8 cellular contexts compared by ENCODE assay signal in the genomic region with DNA sequence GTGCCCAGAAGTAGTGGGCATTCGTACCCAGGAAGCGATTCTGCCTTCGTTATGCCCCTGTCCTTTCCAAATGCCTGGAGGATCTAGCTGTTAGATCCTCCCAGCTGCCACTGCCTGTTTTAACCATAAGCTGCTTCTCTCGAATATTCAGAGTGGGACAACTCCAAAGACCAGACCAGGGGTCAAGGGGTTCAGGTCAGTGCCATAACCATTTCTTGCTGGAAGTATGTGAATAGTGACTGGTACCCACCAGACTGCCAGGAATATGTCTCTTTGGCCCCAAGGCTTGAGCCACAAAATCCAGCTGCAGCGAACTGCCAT. TPM values are rescaled to one million over a fixed set of nuclear protein-coding genes. Genes with fewer than 3 reads are reported as not detected.
DNase-seq lines count a peak whose midpoint lies in the region; ATAC-seq and TF ChIP-seq lines count a peak whose summit lies in the region.

No MANE protein-coding gene starts in this region.

- peak overlapping the region; percentile 88 for H3K4me3 Mint-ChIP-seq in activated T-helper 17 cell treated with anti-CD3 and anti-CD28 coated beads, Interleukin-2, amount 50 U/mL, for 72 hours
- peak overlapping the region; percentile 93 for H3K4me3 Mint-ChIP-seq in stimulated activated memory B cell treated with anti-CD40 and anti-IgM and Interleukin-4, amounts not matched to agents 10 μg/mL and 1 μg/mL and 100 μg/mL, for 72 hours

- no peaks in the 10 kb centered on the region for H3K27me3 Mint-ChIP-seq in activated T-helper 17 cell treated with anti-CD3 and anti-CD28 coated beads, Interleukin-2, amount 50 U/mL, for 72 hours
- no peaks in the 10 kb centered on the region for H3K27me3 Mint-ChIP-seq in stimulated activated memory B cell treated with anti-CD40 and anti-IgM and Interleukin-4, amounts not matched to agents 10 μg/mL and 1 μg/mL and 100 μg/mL, for 72 hours

- peak overlapping the region; percentile 87 for H3K27ac ChIP-seq in HL-60 (replicated peaks)

- no peaks in the 10 kb centered on the region for H3K9me3 Mint-ChIP-seq in activated T-helper 17 cell treated with anti-CD3 and anti-CD28 coated beads, Interleukin-2, amount 50 U/mL, for 72 hours
- no peaks in the 10 kb centered on the region for H3K9me3 Mint-ChIP-seq in stimulated activated memory B cell treated with anti-CD40 and anti-IgM and Interleukin-4, amounts not matched to agents 10 μg/mL and 1 μg/mL and 100 μg/mL, for 72 hours

- peaks cover 55% of the 10 kb centered on the region for H3K36me3 Mint-ChIP-seq in activated T-helper 17 cell treated with anti-CD3 and anti-CD28 coated beads, Interleukin-2, amount 50 U/mL, for 72 hours (ENCODE audit: low read depth)
- peaks cover 33% of the 10 kb centered on the region for H3K36me3 Mint-ChIP-seq in stimulated activated memory B cell treated with anti-CD40 and anti-IgM and Interleukin-4, amounts not matched to agents 10 μg/mL and 1 μg/mL and 100 μg/mL, for 72 hours

- no peak for ATAC-seq in activated T-helper 17 cell treated with anti-CD3 and anti-CD28 coated beads, Interleukin-2, amount 50 U/mL, for 72 hours (replicated peaks)
- ATAC-seq in stimulated activated memory B cell treated with anti-CD40 and anti-IgM and Interleukin-4, amounts not matched to agents 10 μg/mL and 1 μg/mL and 100 μg/mL, for 72 hours, result no peak
- no peak for ATAC-seq in HG02642 (IDR thresholded peaks at IDR 0.05; ENCODE audit: poor library complexity, unreplicated experiment)
- no peak for ATAC-seq in HG02588 (IDR thresholded peaks at IDR 0.05; ENCODE audit: unreplicated experiment)
- ATAC-seq in GM21737 (IDR thresholded peaks at IDR 0.05; ENCODE audit: unreplicated experiment), result no peak

- DNase-seq in HL-60 (ENCODE audit: low read depth in 1 of 2, low spot score in 1 of 2) (no peak), NCI-H2081 (lab: John Stamatoyannopoulos, UW) (no peak)

- H3K4me1 ChIP-seq in iPS-15b (ENCODE audit: control insufficient read depth, insufficient read depth, low read length), result peaks cover 2% of the 10 kb centered on the region

- H3K27ac Mint-ChIP-seq in activated T-helper 17 cell treated with anti-CD3 and anti-CD28 coated beads, Interleukin-2, amount 50 U/mL, for 72 hours, result peak overlapping the region; percentile 91
- peak overlapping the region; percentile 87 for H3K27ac Mint-ChIP-seq in stimulated activated memory B cell treated with anti-CD40 and anti-IgM and Interleukin-4, amounts not matched to agents 10 μg/mL and 1 μg/mL and 100 μg/mL, for 72 hours

- H3K9me3 ChIP-seq in iPS-15b (ENCODE audit: control insufficient read depth, insufficient read depth, low read length), result no peaks in the 10 kb centered on the region

- H3K27me3 ChIP-seq in HL-60 (ENCODE audit: insufficient read depth, poor library complexity, severe bottlenecking) (no peaks in the 10 kb centered on the region), iPS-15b (ENCODE audit: control insufficient read depth, insufficient read depth, low read length) (no peaks in the 10 kb centered on the region)

- no peak for TF ChIP-seq CTCF in HL-60 (IDR thresholded peaks at IDR 0.05; ENCODE audit: insufficient read depth, low read length)

- H3K4me1 Mint-ChIP-seq in activated T-helper 17 cell treated with anti-CD3 and anti-CD28 coated beads, Interleukin-2, amount 50 U/mL, for 72 hours, result peaks cover 24% of the 10 kb centered on the region
- peaks cover 24% of the 10 kb centered on the region for H3K4me1 Mint-ChIP-seq in stimulated activated memory B cell treated with anti-CD40 and anti-IgM and Interleukin-4, amounts not matched to agents 10 μg/mL and 1 μg/mL and 100 μg/mL, for 72 hours

- peak overlapping the region; percentile 95 for H3K4me3 ChIP-seq in HL-60 (replicated peaks; ENCODE audit: insufficient read depth, low read length)
- H3K4me3 ChIP-seq in iPS-15b (ENCODE audit: low read depth, low read length), result peak overlapping the region; percentile 99

- H3K36me3 ChIP-seq in iPS-15b (ENCODE audit: control insufficient read depth, insufficient read depth, low read length), result peaks cover 10% of the 10 kb centered on the region

- no peak overlapping the region for H3K9ac ChIP-seq in iPS-15b (ENCODE audit: low read depth, low read length)

RNA-seq across cellular contexts. Expression of gene MTF1, which starts 0.9 kb away (rescaled TPM):
- 10 to 100 TPM; 23.5 to 27.2 TPM for total RNA-seq in activated T-helper 17 cell treated with anti-CD3 and anti-CD28 coated beads, Interleukin-2, amount 50 U/mL, for 72 hours

RNA-seq across cellular contexts. Expression of gene YRDC, which starts 52.3 kb away (rescaled TPM):
- 10 to 100 TPM; 20.1 to 48.3 TPM for total RNA-seq in activated T-helper 17 cell treated with anti-CD3 and anti-CD28 coated beads, Interleukin-2, amount 50 U/mL, for 72 hours

RNA-seq across cellular contexts. Expression of gene C1orf122, which starts 52.7 kb away (rescaled TPM):
- total RNA-seq in activated T-helper 17 cell treated with anti-CD3 and anti-CD28 coated beads, Interleukin-2, amount 50 U/mL, for 72 hours, result 10 to 100 TPM; 17.7 to 29.4 TPM
